ENCODE assay signal across 27 cellular contexts in genomic region chr16:88732961-88733294, GRCh38.
"Had no signal": no experiment of that assay in that cellular context is flagged by ENCODE, and none has a peak within 500 bp of the region (broad histone marks: within the 10 kb centered on the region; RNA-seq: fewer than 3 reads in every experiment).

No MANE protein-coding gene starts in this region.

- H3K9me3 Mint-ChIP-seq: activated CD4-positive, alpha-beta memory T cell treated with anti-CD3 and anti-CD28 coated beads for 36 hours; activated CD4-positive, alpha-beta T cell treated with anti-CD3 and anti-CD28 coated beads, Interleukin-2, amount 10 ng/mL, durations not matched to agents 7 days and 5 days; activated naive CD8-positive, alpha-beta T cell treated with anti-CD3 and anti-CD28 coated beads for 36 hours; activated T-cell treated with anti-CD3 and anti-CD28 coated beads, Interleukin-2, amount 50 U/mL, for 4 hours; activated T-helper 1 cell treated with anti-CD3 and anti-CD28 coated beads, Interleukin-12 subunit alpha, Interleukin-12 subunit beta, Interleukin-2, Interleukin-4 antibody, amounts not matched to agents 30 ng/mL and 10 ng/mL and 1 ng/mL, durations not matched to agents 14 hours and 24 hours and 36 hours; T-helper 1 cell treated with Interleukin-12 subunit alpha and Interleukin-12 subunit beta and Interleukin-4 antibody, amounts not matched to agents 30 μg/mL and 1 μg/mL, for 36 hours; T-helper 2 cell treated with Interferon-gamma antibody and Interleukin-4, amounts not matched to agents 5 μg/mL and 100 μg/mL, for 36 hours; WTC11 had no signal

- H3K4me1 Mint-ChIP-seq: activated CD4-positive, alpha-beta T cell treated with anti-CD3 and anti-CD28 coated beads for 36 hours; activated naive CD8-positive, alpha-beta T cell treated with anti-CD3 and anti-CD28 coated beads for 36 hours; WTC11 had no signal

- H3K27ac ChIP-seq: brain microvascular endothelial cell, SJSA1 had no signal

- H3K4me3 ChIP-seq: SJSA1 had no signal

- H3K36me3 Mint-ChIP-seq: WTC11 had no signal

- ATAC-seq: activated CD4-positive, alpha-beta T cell treated with anti-CD3 and anti-CD28 coated beads for 36 hours; activated T-cell treated with anti-CD3 and anti-CD28 coated beads, Interleukin-2, amount 50 U/mL, for 4 hours; WTC11 had no signal

- H3K4me3 Mint-ChIP-seq: activated CD4-positive, alpha-beta memory T cell treated with anti-CD3 and anti-CD28 coated beads for 36 hours; activated CD4-positive, alpha-beta T cell treated with anti-CD3 and anti-CD28 coated beads for 36 hours; activated CD4-positive, alpha-beta T cell treated with anti-CD3 and anti-CD28 coated beads, Interleukin-2, amount 10 ng/mL, durations not matched to agents 7 days and 5 days; activated naive CD8-positive, alpha-beta T cell treated with anti-CD3 and anti-CD28 coated beads for 36 hours; activated T-cell treated with anti-CD3 and anti-CD28 coated beads, Interleukin-2, amount 50 U/mL, for 4 hours; activated T-helper 1 cell treated with anti-CD3 and anti-CD28 coated beads, Interleukin-12 subunit alpha, Interleukin-12 subunit beta, Interleukin-2, Interleukin-4 antibody, amounts not matched to agents 30 ng/mL and 10 ng/mL and 1 ng/mL, durations not matched to agents 14 hours and 24 hours and 36 hours; T-helper 1 cell treated with Interleukin-12 subunit alpha and Interleukin-12 subunit beta and Interleukin-4 antibody, amounts not matched to agents 30 μg/mL and 1 μg/mL, for 36 hours; T-helper 2 cell treated with Interferon-gamma antibody and Interleukin-4, amounts not matched to agents 5 μg/mL and 100 μg/mL, for 36 hours; WTC11 had no signal

- H3K27me3 ChIP-seq: brain microvascular endothelial cell, SJSA1 had no signal

- H3K9me3 ChIP-seq: SJSA1, SK-N-SH had no signal

- DNase-seq: activated CD4-positive, alpha-beta memory T cell treated with anti-CD3 and anti-CD28 coated beads for 36 hours; activated CD4-positive, alpha-beta T cell treated with anti-CD3 and anti-CD28 coated beads for 36 hours; activated CD4-positive, alpha-beta T cell treated with anti-CD3 and anti-CD28 coated beads, Interleukin-2, amount 10 ng/mL, durations not matched to agents 7 days and 5 days; activated CD8-positive, alpha-beta memory T cell treated with anti-CD3 and anti-CD28 coated beads, Interleukin-2, amount 50 U/mL, for 4 hours; activated gamma-delta T cell treated with Interleukin-2 at 50 U/mL for 16 hours; activated naive CD4-positive, alpha-beta T cell treated with anti-CD3 and anti-CD28 coated beads, Interleukin-2, amount 50 U/mL, for 16 hours; activated naive CD8-positive, alpha-beta T cell treated with anti-CD3 and anti-CD28 coated beads for 36 hours; activated T-cell treated with anti-CD3 and anti-CD28 coated beads for 4 hours; activated T-cell treated with anti-CD3 and anti-CD28 coated beads, Interleukin-2, amount 50 U/mL, for 4 hours; amniotic stem cell; aorta; brain microvascular endothelial cell; central memory CD4-positive, alpha-beta T cell; NCI-H1417 treated with DMSO at 0.1 percent for 48 hours; NCI-H187 treated with DMSO at 0.1 percent for 48 hours; NCI-H345; NCI-H748 treated with DMSO at 0.1 percent for 48 hours; NK-92 treated with Interleukin-12 subunit alpha and Interleukin-12 subunit beta, amount 100 ng/mL, for 24 hours; PC-3; SK-N-SH had no signal

- FAIRE-seq: colon, TTC549 had no signal

- H3K27ac Mint-ChIP-seq: activated CD4-positive, alpha-beta memory T cell treated with anti-CD3 and anti-CD28 coated beads for 36 hours; activated CD4-positive, alpha-beta T cell treated with anti-CD3 and anti-CD28 coated beads for 36 hours; activated CD4-positive, alpha-beta T cell treated with anti-CD3 and anti-CD28 coated beads, Interleukin-2, amount 10 ng/mL, durations not matched to agents 7 days and 5 days; activated naive CD8-positive, alpha-beta T cell treated with anti-CD3 and anti-CD28 coated beads for 36 hours; activated T-helper 1 cell treated with anti-CD3 and anti-CD28 coated beads, Interleukin-12 subunit alpha, Interleukin-12 subunit beta, Interleukin-2, Interleukin-4 antibody, amounts not matched to agents 30 ng/mL and 10 ng/mL and 1 ng/mL, durations not matched to agents 14 hours and 24 hours and 36 hours; T-helper 1 cell treated with Interleukin-12 subunit alpha and Interleukin-12 subunit beta and Interleukin-4 antibody, amounts not matched to agents 30 μg/mL and 1 μg/mL, for 36 hours; WTC11 had no signal
